25 cellular contexts compared by ENCODE assay signal in genomic region chr6:159807150-159807859, GRCh38. TPM values are rescaled to one million over a fixed set of nuclear protein-coding genes. Genes with fewer than 3 reads are reported as not detected.
DNase-seq lines count a peak whose midpoint lies in the region; ATAC-seq, FAIRE-seq and TF ChIP-seq lines count a peak whose summit lies in the region.
"Had no signal": no experiment of that assay in that cellular context is flagged by ENCODE, and none has a peak within 500 bp of the region (broad histone marks: within the 10 kb centered on the region; RNA-seq: fewer than 3 reads in every experiment).

No MANE protein-coding gene starts in this region.

- no peak overlapping the region for H2BK120ac ChIP-seq in IMR-90 (ENCODE audit: low read depth, low read length)

- H3K23ac ChIP-seq in IMR-90 (ENCODE audit: low read depth, low read length): no peak overlapping the region

- H3K9me3 ChIP-seq in IMR-90 (ENCODE audit: control insufficient read depth, insufficient read depth, low read length) (no peaks in the 10 kb centered on the region), astrocyte (ENCODE audit: insufficient read depth, low read depth, low read length) (no peaks in the 10 kb centered on the region), hepatocyte (ENCODE audit: low read depth) (no peaks in the 10 kb centered on the region), HAP-1 (no peaks in the 10 kb centered on the region)
- H3K9me3 ChIP-seq: SJSA1, suprapubic skin had no signal

- H3K4ac ChIP-seq in IMR-90 (ENCODE audit: low read depth, low read length): no peak overlapping the region

- no peaks in the 10 kb centered on the region for H3K9me2 ChIP-seq in hepatocyte (replicated peaks; ENCODE audit: insufficient read depth)

- H3K9ac ChIP-seq in IMR-90 (ENCODE audit: low read depth, low read length): no peak overlapping the region
- H3K9ac ChIP-seq in astrocyte (ENCODE audit: low read length): no peak overlapping the region

- H4K5ac ChIP-seq in IMR-90 (ENCODE audit: low read depth, low read length): no peak overlapping the region

- H3K4me1 ChIP-seq in IMR-90 (ENCODE audit: control insufficient read depth, insufficient read depth, low read length) (no peaks in the 10 kb centered on the region), astrocyte (ENCODE audit: insufficient read depth, low read length) (no peaks in the 10 kb centered on the region), hepatocyte (ENCODE audit: insufficient read depth) (peaks cover 9% of the 10 kb centered on the region), HAP-1 (peaks cover 3% of the 10 kb centered on the region)
- H3K4me1 ChIP-seq: SJSA1 had no signal

- H3K27me3 ChIP-seq in IMR-90 (ENCODE audit: control insufficient read depth, insufficient read depth, low read length) (no peaks in the 10 kb centered on the region), astrocyte (ENCODE audit: insufficient read depth, low read length) (no peaks in the 10 kb centered on the region), hepatocyte (no peaks in the 10 kb centered on the region), HAP-1 (ENCODE audit: low read depth) (no peaks in the 10 kb centered on the region)
- H3K27me3 ChIP-seq: SJSA1, suprapubic skin had no signal

- no TSS peak for BruUV-seq in IMR-90 (replicated peaks; lab: Mats Ljungman, UMichigan)

- H3K79me2 ChIP-seq in astrocyte (ENCODE audit: insufficient read depth, low read length): no peaks in the 10 kb centered on the region
- H3K79me2 ChIP-seq in hepatocyte: no peaks in the 10 kb centered on the region

- H3K36me3 Mint-ChIP-seq in astrocyte (ENCODE audit: low read depth, unreplicated experiment): no peaks in the 10 kb centered on the region

- H3K4me3 Mint-ChIP-seq in astrocyte (ENCODE audit: unreplicated experiment): no peak overlapping the region
- H3K4me3 Mint-ChIP-seq: CD4-positive, alpha-beta memory T cell; neural crest cell; T-helper 17 cell had no signal

- H2AFZ ChIP-seq in IMR-90 (replicated peaks; ENCODE audit: low read length, poor library complexity) (no peak overlapping the region), astrocyte (ENCODE audit: low read depth, low read length) (no peak overlapping the region), hepatocyte (no peak overlapping the region)

- no peak overlapping the region for H2BK15ac ChIP-seq in IMR-90 (ENCODE audit: low read depth, low read length)

- H3K18ac ChIP-seq in IMR-90 (ENCODE audit: low read depth, low read length): no peak overlapping the region

- peaks cover 1% of the 10 kb centered on the region for H3K9me3 Mint-ChIP-seq in astrocyte (ENCODE audit: unreplicated experiment)
- H3K9me3 Mint-ChIP-seq: CD4-positive, alpha-beta memory T cell; neural crest cell had no signal

- no peak overlapping the region for H3K27ac Mint-ChIP-seq in astrocyte (ENCODE audit: unreplicated experiment)
- H3K27ac Mint-ChIP-seq: CD4-positive, alpha-beta memory T cell; T-helper 17 cell had no signal

- no peak overlapping the region for H2AK5ac ChIP-seq in IMR-90 (ENCODE audit: low read depth, low read length)

- no peak overlapping the region for H3K27ac ChIP-seq in IMR-90 (ENCODE audit: insufficient read depth, low read length)
- H3K27ac ChIP-seq in astrocyte (ENCODE audit: low read depth, low read length): no peak overlapping the region
- peak overlapping the region; percentile 80 for H3K27ac ChIP-seq in hepatocyte
- H3K27ac ChIP-seq: SJSA1, suprapubic skin, WERI-Rb-1 had no signal

- no CpG with 5 or more reads among the region's 5 CpGs for WGBS in IMR-90 (ENCODE audit: extremely low coverage in 2 of 2, insufficient read length in 1 of 2), 2 experiments
- 59% methylated on average over 5 of the region's 5 CpGs for WGBS in hepatocyte (ENCODE audit: low lambda C conversion rate, missing lambda C conversion rate)

- H3K79me1 ChIP-seq in IMR-90 (ENCODE audit: low read depth in 1 of 2, low read length in 2 of 2): no peaks in the 10 kb centered on the region

- no peak overlapping the region for H3K14ac ChIP-seq in IMR-90 (replicated peaks; ENCODE audit: low read depth, low read length)

- dilution Hi-C loops in IMR-90 (cut with HindIII; ENCODE audit: low sequenced_read_pairs, unreplicated experiment): no loop called here

- POLR2A ChIA-PET in IMR-90 (lab: Charles Lee; ENCODE audit: unreplicated experiment): interaction anchor here (0.7 kb wide), 1 partner anchor 11 kb away, joined by 3 read pairs; no protein-coding TSS in a partner anchor

- CTCF ChIA-PET in IMR-90 (lab: Yijun Ruan, JAX): no interaction called here

- intact Hi-C loops in IMR-90 (cut with micrococcal nuclease): no loop called here

- TF ChIP-seq CTCF in IMR-90 (conservative IDR thresholded peaks at IDR 0.05; ENCODE audit: low read depth, low read length) (no peak), astrocyte (IDR thresholded peaks at IDR 0.05; ENCODE audit: insufficient read depth, low read depth, low read length) (no peak), hepatocyte (IDR thresholded peaks at IDR 0.05; ENCODE audit: poor library complexity) (no peak)

- no peak for FAIRE-seq in astrocyte (lab: Jason Lieb, UNC)
- FAIRE-seq: GM12892 had no signal

- no peak overlapping the region for H3K4me2 ChIP-seq in IMR-90 (ENCODE audit: low read depth, low read length)
- H3K4me2 ChIP-seq in astrocyte (ENCODE audit: low read length): no peak overlapping the region
- H3K4me2 ChIP-seq in hepatocyte: no peak overlapping the region

- H3K4me3 ChIP-seq in IMR-90 (ENCODE audit: insufficient read depth, low read depth, low read length) (no peak overlapping the region), astrocyte (ENCODE audit: insufficient read depth, low read depth, low read length) (no peak overlapping the region), hepatocyte (no peak overlapping the region), HAP-1 (no peak overlapping the region)
- H3K4me3 ChIP-seq: SJSA1, suprapubic skin had no signal

- no peak overlapping the region for H2AK9ac ChIP-seq in IMR-90 (replicated peaks; ENCODE audit: low read depth, low read length, poor library complexity)

- no peak overlapping the region for H2BK5ac ChIP-seq in IMR-90 (ENCODE audit: low read depth, low read length, poor library complexity, severe bottlenecking)

- H4K91ac ChIP-seq in IMR-90 (ENCODE audit: insufficient read depth, low read depth, low read length): no peak overlapping the region

- peaks cover 2% of the 10 kb centered on the region for H3K27me3 Mint-ChIP-seq in astrocyte (ENCODE audit: low read depth, unreplicated experiment)
- H3K27me3 Mint-ChIP-seq: CD4-positive, alpha-beta memory T cell; T-helper 17 cell had no signal

- TF ChIP-seq RAD21 in IMR-90 (IDR thresholded peaks at IDR 0.05; ENCODE audit: low read length): no peak

- H3K4me1 Mint-ChIP-seq in astrocyte (ENCODE audit: low read depth, unreplicated experiment): no peaks in the 10 kb centered on the region
- H3K4me1 Mint-ChIP-seq: CD4-positive, alpha-beta memory T cell had no signal

- TF ChIP-seq POLR2A in IMR-90 (IDR thresholded peaks at IDR 0.05; ENCODE audit: low read depth, low read length): no peak

- ATAC-seq in IMR-90 (ENCODE audit: low read depth) (no peak), HG03442 (IDR thresholded peaks at IDR 0.05; ENCODE audit: unreplicated experiment) (no peak), GM19455 (IDR thresholded peaks at IDR 0.05; ENCODE audit: unreplicated experiment) (no peak)
- ATAC-seq: T-helper 17 cell had no signal

- H4K8ac ChIP-seq in IMR-90 (ENCODE audit: low read depth in 2 of 2, low read length in 2 of 2): no peak overlapping the region

- no peaks in the 10 kb centered on the region for H4K20me1 ChIP-seq in IMR-90 (ENCODE audit: insufficient read depth, low read length)
- H4K20me1 ChIP-seq in astrocyte (ENCODE audit: insufficient read depth, low read length): no peaks in the 10 kb centered on the region
- no peaks in the 10 kb centered on the region for H4K20me1 ChIP-seq in hepatocyte (ENCODE audit: insufficient read depth, poor library complexity, severe bottlenecking)

- H2BK20ac ChIP-seq in IMR-90 (ENCODE audit: low read depth, low read length): no peak overlapping the region

- no peaks in the 10 kb centered on the region for H3K9me1 ChIP-seq in IMR-90 (ENCODE audit: insufficient read depth, low read length)

- H3K56ac ChIP-seq in IMR-90 (ENCODE audit: extremely low read depth, insufficient read depth, low read length): no peak overlapping the region

- H3K36me3 ChIP-seq in IMR-90 (ENCODE audit: control insufficient read depth, insufficient read depth, low read length): no peaks in the 10 kb centered on the region
- no peaks in the 10 kb centered on the region for H3K36me3 ChIP-seq in astrocyte (ENCODE audit: insufficient read depth, low read length)
- no peaks in the 10 kb centered on the region for H3K36me3 ChIP-seq in hepatocyte (replicated peaks; ENCODE audit: insufficient read depth, low read depth)
- H3K36me3 ChIP-seq in HAP-1 (replicated peaks): no peaks in the 10 kb centered on the region
- H3K36me3 ChIP-seq: SJSA1, suprapubic skin, WERI-Rb-1 had no signal

- DNase-seq in IMR-90 (no peak), astrocyte (ENCODE audit: low read depth) (peak; percentile 39), hepatocyte (ENCODE audit: low spot score) (peak; percentile 48), renal cortical epithelial cell (ENCODE audit: low read depth) (peak; percentile 28), HAP-1 (ENCODE audit: low spot score in 2 of 2) (no peak)
- no peak for DNase-seq in effector CD8-positive, alpha-beta T cell (lab: John Stamatoyannopoulos, UW)
- DNase-seq: activated CD4-positive, alpha-beta T cell treated with anti-CD3 and anti-CD28 coated beads, Interleukin-2, amount 50 U/mL, for 48 hours; CD4-positive, alpha-beta memory T cell; DMS79; HCEC 1CT; KG1; midbrain; NCI-H1105; NCI-H774; stimulated activated CD4-positive, alpha-beta T cell treated with anti-CD3 and anti-CD28 coated beads, Interleukin-12 subunit alpha, Interleukin-12 subunit beta, amount 100 ng/mL, for 4 hours; T-helper 17 cell; WERI-Rb-1 had no signal

- in situ Hi-C loops in IMR-90 (cut with MboI; ENCODE audit: low sequenced_read_pairs): loop anchor here (25.0 kb wide), 1 partner anchor 620 kb away; no protein-coding TSS in a partner anchor
- in situ Hi-C loops in HAP-1 (cut with MboI; ENCODE audit: low sequenced_read_pairs): no loop called here

RNA-seq across cellular contexts. Expression of gene PNLDC1, which starts 7.2 kb away (rescaled TPM):
- total RNA-seq in IMR-90 (2012; rRNA removed) (not detected in 2 replicates), astrocyte (0.11 TPM in 1 of 2 replicates, not detected in the other), hepatocyte (not detected in 2 replicates), renal cortical epithelial cell (not detected in 2 replicates)
- polyA plus RNA-seq in IMR-90 (2012; rRNA removed) (not detected in 2 replicates), hepatocyte (0.11 TPM in 1 of 2 replicates, not detected in the other)
- not detected in 2 replicates for polyA plus RNA-seq in IMR-90 (2012; cell fraction: cytosol; rRNA removed)
- polyA plus RNA-seq in IMR-90 (2012; cell fraction: nucleus; rRNA removed; ENCODE audit: low replicate concordance): not detected in 2 replicates
- total RNA-seq: chondrocyte, fibroblast of villous mesenchyme, SJSA1 had no signal

RNA-seq across cellular contexts. Expression of gene MRPL18, which starts 17.0 kb away (rescaled TPM):
- 53.4 and 70.5 TPM in 2 replicates for total RNA-seq in IMR-90 (2012; rRNA removed)
- 56.8 and 64.1 TPM in 2 replicates for polyA plus RNA-seq in IMR-90 (2012; rRNA removed)
- polyA plus RNA-seq in IMR-90 (2012; cell fraction: cytosol; rRNA removed): 30.1 and 53.9 TPM in 2 replicates
- 6.7 and 21.0 TPM in 2 replicates for polyA plus RNA-seq in IMR-90 (2012; cell fraction: nucleus; rRNA removed; ENCODE audit: low replicate concordance)
- 64.6 and 69.3 TPM in 2 replicates for total RNA-seq in astrocyte
- 93.5 and 96.4 TPM in 2 replicates for total RNA-seq in hepatocyte
- 84.8 and 90.5 TPM in 2 replicates for polyA plus RNA-seq in hepatocyte
- 64.8 and 127 TPM in 2 replicates for total RNA-seq in renal cortical epithelial cell

RNA-seq across cellular contexts. Expression of gene TCP1, which starts 17.9 kb away (rescaled TPM):
- total RNA-seq in IMR-90 (2012; rRNA removed): 576 and 610 TPM in 2 replicates
- polyA plus RNA-seq in IMR-90 (2012; rRNA removed): 119 and 123 TPM in 2 replicates
- 89.7 and 201 TPM in 2 replicates for polyA plus RNA-seq in IMR-90 (2012; cell fraction: cytosol; rRNA removed)
- polyA plus RNA-seq in IMR-90 (2012; cell fraction: nucleus; rRNA removed; ENCODE audit: low replicate concordance): 136 and 202 TPM in 2 replicates
- total RNA-seq in astrocyte: 238 and 256 TPM in 2 replicates
- 156 and 166 TPM in 2 replicates for total RNA-seq in hepatocyte
- 130 and 133 TPM in 2 replicates for polyA plus RNA-seq in hepatocyte
- total RNA-seq in renal cortical epithelial cell: 309 and 384 TPM in 2 replicates

RNA-seq across cellular contexts. Expression of gene ACAT2, which starts 45.5 kb away (rescaled TPM):
- total RNA-seq in IMR-90 (2012; rRNA removed): 45.2 and 50.3 TPM in 2 replicates
- 29.2 and 30.5 TPM in 2 replicates for polyA plus RNA-seq in IMR-90 (2012; rRNA removed)
- polyA plus RNA-seq in IMR-90 (2012; cell fraction: cytosol; rRNA removed): 8.8 and 15.7 TPM in 2 replicates
- 4.2 and 15.3 TPM in 2 replicates for polyA plus RNA-seq in IMR-90 (2012; cell fraction: nucleus; rRNA removed; ENCODE audit: low replicate concordance)
- total RNA-seq in astrocyte: 59.1 and 96.7 TPM in 2 replicates
- 58.0 and 67.0 TPM in 2 replicates for total RNA-seq in hepatocyte
- polyA plus RNA-seq in hepatocyte: 90.7 and 98.6 TPM in 2 replicates
- 17.4 and 140 TPM in 2 replicates for total RNA-seq in renal cortical epithelial cell

Comparison
In these comparisons a context has a peak if more than half of its experiments do, and no peak if none do; other contexts are left out.
1. DNase-seq: peak in astrocyte (single experiment), hepatocyte (single experiment) and renal cortical epithelial cell (single experiment); none in IMR-90 (single experiment), effector CD8-positive, alpha-beta T cell (single experiment) and HAP-1 (0 of 2).